Comparison of ENCODE assay signal across 32 cellular contexts in genomic region chr1:241180569-241180968, GRCh38.
DNase-seq lines count a peak whose midpoint lies in the region; ATAC-seq and TF ChIP-seq lines count a peak whose summit lies in the region.
"Had no signal": no experiment of that assay in that cellular context is flagged by ENCODE, and none has a peak within 500 bp of the region (broad histone marks: within the 10 kb centered on the region; RNA-seq: fewer than 3 reads in every experiment).

No MANE protein-coding gene starts in this region.

- H3K4me3 Mint-ChIP-seq in Calu3 (ENCODE audit: low read depth, unreplicated experiment) (no peak overlapping the region), endothelial cell (ENCODE audit: unreplicated experiment) (no peak overlapping the region)
- H3K4me3 Mint-ChIP-seq: B cell; CD14-positive monocyte; CD4-positive, alpha-beta memory T cell; CD4-positive, alpha-beta T cell; CD4-positive, CD25-positive, alpha-beta regulatory T cell; CD8-positive, alpha-beta memory T cell; CD8-positive, alpha-beta T cell had no signal

- H3K4me3 ChIP-seq in HEK293 (ENCODE audit: low read depth, low read length) = no peak overlapping the region
- H3K4me3 ChIP-seq: A549; BLaER1; BLaER1 treated with 17β-estradiol and CSF1 and Interleukin-3, amounts not matched to agents 10 nM and 100 nM had no signal

- H3K4me1 Mint-ChIP-seq in Calu3 (ENCODE audit: low read depth, unreplicated experiment) (peaks cover 26% of the 10 kb centered on the region), endothelial cell (ENCODE audit: unreplicated experiment) (peaks cover 23% of the 10 kb centered on the region)
- H3K4me1 Mint-ChIP-seq: B cell; CD14-positive monocyte; CD4-positive, alpha-beta memory T cell; CD4-positive, CD25-positive, alpha-beta regulatory T cell; CD8-positive, alpha-beta memory T cell had no signal

- no peaks in the 10 kb centered on the region for H3K36me3 ChIP-seq in HEK293 (ENCODE audit: control insufficient read depth in 2 of 2, insufficient read depth in 1 of 2, low read length in 2 of 2)
- H3K36me3 ChIP-seq: BE2C; BLaER1; BLaER1 treated with 17β-estradiol and CSF1 and Interleukin-3, amounts not matched to agents 10 nM and 100 nM had no signal

- intact Hi-C loops in Calu3 (cut with micrococcal nuclease; ENCODE audit: unreplicated experiment) = no loop called here

- no peak overlapping the region for H3K27ac ChIP-seq in HEK293 (ENCODE audit: extremely low read depth, low read depth, low read length)
- no peak overlapping the region for H3K27ac ChIP-seq in substantia nigra (ENCODE audit: low read depth, low read length, poor library complexity, severe bottlenecking)
- H3K27ac ChIP-seq: 22Rv1; A549; BLaER1; BLaER1 treated with 17β-estradiol and CSF1 and Interleukin-3, amounts not matched to agents 10 nM and 100 nM; C4-2B had no signal

- H3K27me3 Mint-ChIP-seq in Calu3 (ENCODE audit: unreplicated experiment) (no peaks in the 10 kb centered on the region), endothelial cell (ENCODE audit: unreplicated experiment) (no peaks in the 10 kb centered on the region)
- H3K27me3 Mint-ChIP-seq: B cell; CD4-positive, alpha-beta memory T cell; CD4-positive, alpha-beta T cell; CD4-positive, CD25-positive, alpha-beta regulatory T cell had no signal

- POLR2A ChIA-PET in HEK293 (lab: Yijun Ruan, JAX) = no interaction called here

- H3K9me3 ChIP-seq in HEK293 (ENCODE audit: control insufficient read depth, insufficient read depth, low read depth, low read length) = no peaks in the 10 kb centered on the region
- H3K9me3 ChIP-seq: A549; BE2C; BLaER1; BLaER1 treated with 17β-estradiol and CSF1 and Interleukin-3, amounts not matched to agents 10 nM and 100 nM; Caco-2 had no signal

- no TSS peak for BruUV-seq in Calu3 (replicated peaks; lab: Mats Ljungman, UMichigan)

- no peak for DNase-seq in Calu3
- DNase-seq in endothelial cell (ENCODE audit: low spot score) = no peak
- DNase-seq in SKM-1 treated with dmso at 0.1 percent for 144 hours (lab: John Stamatoyannopoulos, UW; ENCODE audit: unreplicated experiment) = no peak
- no peak for DNase-seq in substantia nigra (lab: John Stamatoyannopoulos, UW)
- DNase-seq: 8988T; ACHN; AML-193; BE2C; C1 segment of cervical spinal cord; Caco-2; CD4-positive, alpha-beta memory T cell; CD4-positive, alpha-beta T cell; CD4-positive, CD25-positive, alpha-beta regulatory T cell; CD8-positive, alpha-beta memory T cell; CD8-positive, alpha-beta T cell; COR-L47; DMS 273 treated with DMSO at 0.1 percent for 48 hours; DMS153; DMS53; DMS79; DMS79 treated with DMSO at 0.1 percent for 48 hours; DND-41; EL had no signal

- H3K27ac Mint-ChIP-seq in Calu3 (ENCODE audit: unreplicated experiment) = peak overlapping the region; percentile 58
- H3K27ac Mint-ChIP-seq in endothelial cell (ENCODE audit: unreplicated experiment) = peak overlapping the region; percentile 84
- H3K27ac Mint-ChIP-seq: B cell; CD14-positive monocyte; CD4-positive, alpha-beta memory T cell; CD4-positive, alpha-beta T cell; CD4-positive, CD25-positive, alpha-beta regulatory T cell; CD8-positive, alpha-beta memory T cell; CD8-positive, alpha-beta T cell had no signal

- no peaks in the 10 kb centered on the region for H3K36me3 Mint-ChIP-seq in Calu3 (ENCODE audit: insufficient read depth, unreplicated experiment)
- no peaks in the 10 kb centered on the region for H3K36me3 Mint-ChIP-seq in endothelial cell (ENCODE audit: low read depth, unreplicated experiment)
- H3K36me3 Mint-ChIP-seq: CD14-positive monocyte; CD4-positive, alpha-beta memory T cell; CD4-positive, CD25-positive, alpha-beta regulatory T cell; CD8-positive, alpha-beta memory T cell; CD8-positive, alpha-beta T cell had no signal

- TF ChIP-seq CTCF in Calu3 (IDR thresholded peaks at IDR 0.05; ENCODE audit: unreplicated experiment) (no peak), HEK293 (tag by site-specific recombination; IDR thresholded peaks at IDR 0.05) (no peak), endothelial cell (IDR thresholded peaks at IDR 0.05; ENCODE audit: unreplicated experiment) (no peak)

- CTCF ChIA-PET in Calu3 (lab: Charles Lee) = interaction anchor here (0.6 kb wide), 1 partner anchor 448 kb away, joined by 3 read pairs; no protein-coding TSS in a partner anchor
- CTCF ChIA-PET in HEK293 (lab: Yijun Ruan, JAX) = interaction anchor here (0.7 kb wide), 1 partner anchor 221 kb away, joined by 3 read pairs; no protein-coding TSS in a partner anchor

- no peaks in the 10 kb centered on the region for H3K4me1 ChIP-seq in HEK293 (ENCODE audit: control insufficient read depth, insufficient read depth, low read length)
- H3K4me1 ChIP-seq: A549; BE2C; BLaER1; BLaER1 treated with 17β-estradiol and CSF1 and Interleukin-3, amounts not matched to agents 10 nM and 100 nM; Caco-2 had no signal

- no peak for ATAC-seq in GM18861 (IDR thresholded peaks at IDR 0.05; ENCODE audit: unreplicated experiment)
- ATAC-seq: A549; CD8-positive, alpha-beta T cell had no signal

- H3K9me3 Mint-ChIP-seq in Calu3 (ENCODE audit: low read depth, unreplicated experiment) (peaks cover 3% of the 10 kb centered on the region), endothelial cell (ENCODE audit: unreplicated experiment) (no peaks in the 10 kb centered on the region)

TF ChIP-seq in HEK293, 187 proteins besides CTCF, POLR2A, EP300 and RAD21:
- TF ChIP-seq, protein P1, sequence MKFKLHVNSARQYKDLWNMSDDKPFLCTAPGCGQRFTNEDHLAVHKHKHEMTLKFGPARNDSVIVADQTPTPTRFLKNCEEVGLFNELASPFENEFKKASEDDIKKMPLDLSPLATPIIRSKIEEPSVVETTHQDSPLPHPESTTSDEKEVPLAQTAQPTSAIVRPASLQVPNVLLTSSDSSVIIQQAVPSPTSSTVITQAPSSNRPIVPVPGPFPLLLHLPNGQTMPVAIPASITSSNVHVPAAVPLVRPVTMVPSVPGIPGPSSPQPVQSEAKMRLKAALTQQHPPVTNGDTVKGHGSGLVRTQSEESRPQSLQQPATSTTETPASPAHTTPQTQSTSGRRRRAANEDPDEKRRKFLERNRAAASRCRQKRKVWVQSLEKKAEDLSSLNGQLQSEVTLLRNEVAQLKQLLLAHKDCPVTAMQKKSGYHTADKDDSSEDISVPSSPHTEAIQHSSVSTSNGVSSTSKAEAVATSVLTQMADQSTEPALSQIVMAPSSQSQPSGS (tag by site-specific recombination; IDR thresholded peaks at IDR 0.05; ENCODE audit: low read depth) = no peak
- TF ChIP-seq ZNF24 (tag by site-specific recombination; IDR thresholded peaks at IDR 0.05) = no peak
- peak; percentile 75 for TF ChIP-seq ZNF549 (tag by site-specific recombination; IDR thresholded peaks at IDR 0.05)
- TF ChIP-seq ZNF114 (tag by site-specific recombination; IDR thresholded peaks at IDR 0.05) = no peak
- TF ChIP-seq PATZ1 (tag by site-specific recombination; IDR thresholded peaks at IDR 0.05) = no peak
- TF ChIP-seq ZNF416 (tag by site-specific recombination; IDR thresholded peaks at IDR 0.05) = no peak
- TF ChIP-seq OVOL3 (tag by site-specific recombination; IDR thresholded peaks at IDR 0.05) = no peak
- no peak for TF ChIP-seq SP3 (tag by site-specific recombination; IDR thresholded peaks at IDR 0.05)
- TF ChIP-seq ZNF707 (tag by site-specific recombination; IDR thresholded peaks at IDR 0.05) = no peak
- TF ChIP-seq GFI1B (tag by site-specific recombination; IDR thresholded peaks at IDR 0.05) = no peak
- TF ChIP-seq ZNF157 (tag by site-specific recombination; IDR thresholded peaks at IDR 0.05) = peak; percentile 65
- no peak for TF ChIP-seq ZNF16 (tag by site-specific recombination; IDR thresholded peaks at IDR 0.05; ENCODE audit: low read depth)
